ENCODE assay signal across 27 cellular contexts in the genomic region with DNA sequence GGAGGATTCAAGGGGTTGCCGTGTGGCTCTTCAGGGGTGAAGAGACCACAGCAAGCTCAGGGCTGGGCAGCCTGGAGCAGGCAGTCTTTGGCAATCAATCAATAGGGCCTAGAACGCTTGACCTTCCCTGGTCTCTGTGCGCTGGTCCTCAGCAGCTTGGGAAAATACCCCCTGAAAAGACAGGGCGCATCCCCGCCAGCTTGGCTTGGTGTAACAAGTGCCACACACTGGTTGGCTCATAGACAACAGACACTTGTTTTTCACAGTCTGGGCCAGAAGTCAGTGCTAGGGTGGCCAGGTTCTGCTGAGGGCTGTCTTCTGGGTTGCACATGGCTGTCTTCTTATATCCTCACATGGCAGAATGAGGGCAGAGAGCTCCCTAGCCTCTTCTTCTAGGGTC.
"Had no signal": no experiment of that assay in that cellular context is flagged by ENCODE, and none has a peak within 500 bp of the region (broad histone marks: within the 10 kb centered on the region; RNA-seq: fewer than 3 reads in every experiment).

No MANE protein-coding gene starts in this region.

- H3K9me3 Mint-ChIP-seq: natural killer cell; nephron; stimulated activated effector memory CD8-positive, alpha-beta T cell treated with anti-CD3 and anti-CD28 coated beads, Interleukin-12 subunit alpha, Interleukin-12 subunit beta, amount 100 ng/mL, for 72 hours; stimulated activated naive CD8-positive, alpha-beta T cell treated with anti-CD3 and anti-CD28 coated beads, Interleukin-15, amount 100 ng/mL, for 72 hours had no signal

- ATAC-seq: natural killer cell; psoas muscle; right cardiac atrium; right lobe of liver; stimulated activated effector memory CD8-positive, alpha-beta T cell treated with anti-CD3 and anti-CD28 coated beads, Interleukin-12 subunit alpha, Interleukin-12 subunit beta, amount 100 ng/mL, for 72 hours; stimulated activated naive CD8-positive, alpha-beta T cell treated with anti-CD3 and anti-CD28 coated beads, Interleukin-15, amount 100 ng/mL, for 72 hours; stimulated activated naive CD8-positive, alpha-beta T cell treated with anti-CD3 and anti-CD28 coated beads, Interleukin-15, Interleukin-2, amounts not matched to agents 100 U/mL and 50 U/mL, for 24 hours had no signal

- H3K36me3 ChIP-seq: neural progenitor cell, ovary, right lobe of liver, sigmoid colon, suprapubic skin, tibial artery, upper lobe of left lung, vagina had no signal

- H3K4me2 ChIP-seq: neural progenitor cell had no signal

- H3K4me3 Mint-ChIP-seq: natural killer cell; nephron; neural progenitor cell; stimulated activated effector memory CD8-positive, alpha-beta T cell treated with anti-CD3 and anti-CD28 coated beads, Interleukin-12 subunit alpha, Interleukin-12 subunit beta, amount 100 ng/mL, for 72 hours; stimulated activated naive CD8-positive, alpha-beta T cell treated with anti-CD3 and anti-CD28 coated beads, Interleukin-15, amount 100 ng/mL, for 72 hours had no signal

- H3K4me3 ChIP-seq: neural progenitor cell, ovary, psoas muscle, right lobe of liver, sigmoid colon, suprapubic skin, testis, tibial artery, upper lobe of left lung, vagina had no signal

- H3K27ac ChIP-seq: neural progenitor cell, ovary, parathyroid adenoma, psoas muscle, right lobe of liver, sigmoid colon, suprapubic skin, tibial artery, upper lobe of left lung, vagina had no signal

- H3K9ac ChIP-seq: neural progenitor cell, parathyroid adenoma had no signal

- H3K9me3 ChIP-seq: ovary, psoas muscle, right lobe of liver, sigmoid colon, suprapubic skin, testis, upper lobe of left lung, vagina had no signal

- DNase-seq: natural killer cell; occipital lobe; ovary; psoas muscle; right cardiac atrium; right lobe of liver; small intestine; stimulated activated CD4-positive, alpha-beta T cell treated with anti-CD3 and anti-CD28 coated beads, Interleukin-15, amount 100 ng/mL, for 24 hours; stimulated activated CD4-positive, alpha-beta T cell treated with anti-CD3 and anti-CD28 coated beads, Interleukin-2, amount 100 ng/mL, for 24 hours; stimulated activated CD4-positive, alpha-beta T cell treated with anti-CD3 and anti-CD28 coated beads, Interleukin-2, amount 100 ng/mL, for 48 hours; stimulated activated CD4-positive, alpha-beta T cell treated with anti-CD3 and anti-CD28 coated beads, Interleukin-4, amount 100 ng/mL, for 24 hours; stimulated activated naive CD4-positive, alpha-beta T cell; stimulated activated naive CD8-positive, alpha-beta T cell treated with anti-CD3 and anti-CD28 coated beads, Interleukin-15, amount 100 ng/mL, for 72 hours; stimulated activated naive CD8-positive, alpha-beta T cell treated with anti-CD3 and anti-CD28 coated beads, Interleukin-15, Interleukin-2, amounts not matched to agents 100 U/mL and 50 U/mL, for 24 hours; substantia nigra; testis; tibial artery; trophoblast cell; upper lobe of left lung had no signal

- H3K27me3 ChIP-seq: neural progenitor cell, ovary, right lobe of liver, sigmoid colon, testis, tibial artery, upper lobe of left lung, vagina had no signal

- H3K4me1 ChIP-seq: parathyroid adenoma, psoas muscle, right lobe of liver, sigmoid colon had no signal

- H3K36me3 Mint-ChIP-seq: natural killer cell, neural progenitor cell had no signal

- H3K27ac Mint-ChIP-seq: natural killer cell; nephron; neural progenitor cell; progenitor cell of endocrine pancreas; stimulated activated effector memory CD8-positive, alpha-beta T cell treated with anti-CD3 and anti-CD28 coated beads, Interleukin-12 subunit alpha, Interleukin-12 subunit beta, amount 100 ng/mL, for 72 hours; stimulated activated naive CD8-positive, alpha-beta T cell treated with anti-CD3 and anti-CD28 coated beads, Interleukin-15, amount 100 ng/mL, for 72 hours had no signal
